11 cellular contexts compared by ENCODE assay signal in genomic region chr22:37300551-37301017, GRCh38. TPM values are rescaled to one million over a fixed set of nuclear protein-coding genes. Genes with fewer than 3 reads are reported as not detected.
DNase-seq lines count a peak whose midpoint lies in the region; TF ChIP-seq lines count a peak whose summit lies in the region.
"Had no signal": no experiment of that assay in that cellular context is flagged by ENCODE, and none has a peak within 500 bp of the region (broad histone marks: within the 10 kb centered on the region; RNA-seq: fewer than 3 reads in every experiment).

No MANE protein-coding gene starts in this region.

- no peaks in the 10 kb centered on the region for H3K36me3 Mint-ChIP-seq in osteocyte (ENCODE audit: unreplicated experiment)

- H3K4me2 ChIP-seq in DOHH2 (ENCODE audit: low read length) = peak overlapping the region; percentile 49

- H3K27me3 Mint-ChIP-seq in osteocyte (ENCODE audit: unreplicated experiment) = no peaks in the 10 kb centered on the region

- H3K4me1 Mint-ChIP-seq in osteocyte (ENCODE audit: unreplicated experiment) = peaks cover 27% of the 10 kb centered on the region

- TF ChIP-seq CTCF in DOHH2 (IDR thresholded peaks at IDR 0.05; ENCODE audit: low read depth, low read length, poor library complexity, severe bottlenecking) (no peak), neutrophil (IDR thresholded peaks at IDR 0.05) (no peak), osteocyte (IDR thresholded peaks at IDR 0.05) (no peak)

- no peak overlapping the region for H3K4me3 Mint-ChIP-seq in osteocyte (ENCODE audit: unreplicated experiment)
- H3K4me3 Mint-ChIP-seq: neural crest cell had no signal

- peaks cover 6% of the 10 kb centered on the region; the same call in 1 of the 2 replicates for H3F3A ChIP-seq in DOHH2 (ENCODE audit: control insufficient read depth, insufficient read depth)

- H3K4me1 ChIP-seq in DOHH2 (ENCODE audit: control insufficient read depth, low read length) = peaks cover 40% of the 10 kb centered on the region
- H3K4me1 ChIP-seq in neutrophil (ENCODE audit: control insufficient read depth in 1 of 2, insufficient read depth in 1 of 2, low read depth in 1 of 2, low read length in 1 of 2) = peaks cover 91 to 100% of the 10 kb centered on the region in 2 experiments

- peak overlapping the region; percentile 48 for H3K27ac ChIP-seq in DOHH2 (ENCODE audit: low read depth, low read length)
- peak overlapping the region; percentile 85 for H3K27ac ChIP-seq in neutrophil

- H3K9me3 ChIP-seq in DOHH2 (ENCODE audit: control insufficient read depth, insufficient read depth, low read length) = no peaks in the 10 kb centered on the region
- H3K9me3 ChIP-seq in neutrophil = no peaks in the 10 kb centered on the region

- no peaks in the 10 kb centered on the region for H3K9me3 Mint-ChIP-seq in osteocyte (ENCODE audit: unreplicated experiment)
- H3K9me3 Mint-ChIP-seq: neural crest cell had no signal

- H3K27me3 ChIP-seq in DOHH2 (ENCODE audit: control insufficient read depth, low read length) = no peaks in the 10 kb centered on the region
- H3K27me3 ChIP-seq in neutrophil = no peaks in the 10 kb centered on the region

- DNase-seq in RPMI7951 (ENCODE audit: low read depth) (peak; percentile 32), activated gamma-delta T cell treated with Interleukin-2 at 50 U/mL for 16 hours (peak; percentile 55), NCI-H526 treated with DMSO at 0.1 percent for 48 hours (lab: John Stamatoyannopoulos, UW) (no peak), NCI-H146 (lab: John Stamatoyannopoulos, UW) (no peak), GOT3 (lab: John Stamatoyannopoulos, UW) (no peak), osteocyte (ENCODE audit: extremely low spot score, unreplicated experiment) (no peak)
- DNase-seq: DMS79 treated with DMSO at 0.1 percent for 48 hours had no signal

- H3K4me3 ChIP-seq in DOHH2 (ENCODE audit: low read length) (peak overlapping the region; percentile 24), neutrophil (ENCODE audit: low read depth in 1 of 2, low read length in 1 of 2) (peak overlapping the region; percentile 43 to 59)

- H3K9me2 ChIP-seq in DOHH2 (replicated peaks; ENCODE audit: control insufficient read depth, low read length) = no peaks in the 10 kb centered on the region

- H3K27ac Mint-ChIP-seq in osteocyte (ENCODE audit: unreplicated experiment) = no peak overlapping the region

- peaks cover 73% of the 10 kb centered on the region for H3K36me3 ChIP-seq in DOHH2 (ENCODE audit: control insufficient read depth, low read length)
- H3K36me3 ChIP-seq in neutrophil = peaks cover 100% of the 10 kb centered on the region

- no peaks in the 10 kb centered on the region for H3K79me2 ChIP-seq in DOHH2 (ENCODE audit: control insufficient read depth, low read length)

- no peaks in the 10 kb centered on the region for H4K20me1 ChIP-seq in DOHH2 (ENCODE audit: control insufficient read depth, insufficient read depth, low read depth, low read length)

RNA-seq across cellular contexts. Expression of gene CYTH4, which starts 18.3 kb away (rescaled TPM):
- total RNA-seq in RPMI7951 (2014; rRNA removed; shearing (Covaris generic)) = 1.2 and 1.6 TPM in 2 replicates
- total RNA-seq in osteocyte = not detected in 2 replicates
- total RNA-seq: astrocyte, neural crest cell had no signal

RNA-seq across cellular contexts. Expression of gene RAC2, which starts 56.5 kb away (rescaled TPM):
- 138 and 151 TPM in 2 replicates for total RNA-seq in RPMI7951 (2014; rRNA removed; shearing (Covaris generic))
- not detected in 2 replicates for total RNA-seq in osteocyte

Comparison
In these comparisons a context has a peak if more than half of its experiments do, and no peak if none do; other contexts are left out.
1. DNase-seq: peak in RPMI7951 (single experiment) and activated gamma-delta T cell treated with Interleukin-2 at 50 U/mL for 16 hours (single experiment); none in NCI-H526 treated with DMSO at 0.1 percent for 48 hours (single experiment), NCI-H146 (single experiment), GOT3 (single experiment) and osteocyte (single experiment).
2. RNA of gene RAC2, which starts 56.5 kb away (total RNA-seq): 138 to 151 TPM in RPMI7951; not detected in osteocyte; every median in the first group is over 100 times any median in the second.